In the genomic region with DNA sequence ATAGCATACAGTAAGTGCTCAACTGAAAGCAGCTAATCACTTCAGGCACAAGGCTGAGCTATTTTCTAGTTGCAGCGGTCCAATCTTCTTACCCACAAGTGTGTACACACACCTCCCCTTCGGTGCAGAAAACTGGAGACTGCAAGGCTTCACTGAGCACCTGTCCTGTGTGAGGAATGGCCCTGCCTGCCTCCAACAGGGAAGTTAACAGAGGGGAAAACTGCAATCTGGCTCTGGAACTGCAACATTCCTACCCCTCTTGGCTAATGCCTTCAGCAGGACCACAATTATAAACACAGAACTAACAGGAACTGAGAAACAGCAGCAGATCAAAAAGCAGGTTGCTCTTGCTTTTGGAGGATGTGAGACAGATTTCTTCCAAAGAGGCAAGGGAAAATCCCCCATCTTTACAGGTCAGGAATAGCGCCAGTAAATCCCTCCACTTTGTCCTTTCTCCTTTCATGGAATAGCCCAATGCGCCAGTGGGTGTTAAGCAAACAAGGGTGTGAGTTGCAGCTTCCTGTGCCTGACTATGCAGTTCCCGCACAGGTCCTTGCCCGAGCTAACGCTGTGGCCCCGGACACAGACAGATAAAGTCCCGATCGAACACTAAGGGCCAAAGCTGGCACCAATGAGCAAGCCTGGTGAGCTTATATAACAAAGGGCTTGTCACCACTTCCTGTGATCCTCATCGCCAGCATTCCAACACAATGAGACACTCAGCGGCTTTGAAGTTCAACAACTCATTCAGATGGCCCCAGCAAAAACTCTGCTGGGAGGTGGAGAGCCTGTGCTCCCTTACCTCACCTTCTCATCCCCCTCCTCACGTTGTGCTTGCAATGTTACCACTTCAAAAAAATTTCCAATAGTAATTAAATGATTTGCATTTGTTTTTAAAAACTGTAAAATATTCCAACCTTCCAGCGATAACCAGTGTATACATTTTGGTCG, we compare ENCODE assay signal across 1 cellular context.
TF ChIP-seq lines count a peak whose summit lies in the region.

No MANE protein-coding gene starts in this region.

TF ChIP-seq in HepG2, 621 proteins besides CTCF, POLR2A, EP300 and RAD21 (continued from another document and continues in another):
- TF ChIP-seq, protein P1, sequence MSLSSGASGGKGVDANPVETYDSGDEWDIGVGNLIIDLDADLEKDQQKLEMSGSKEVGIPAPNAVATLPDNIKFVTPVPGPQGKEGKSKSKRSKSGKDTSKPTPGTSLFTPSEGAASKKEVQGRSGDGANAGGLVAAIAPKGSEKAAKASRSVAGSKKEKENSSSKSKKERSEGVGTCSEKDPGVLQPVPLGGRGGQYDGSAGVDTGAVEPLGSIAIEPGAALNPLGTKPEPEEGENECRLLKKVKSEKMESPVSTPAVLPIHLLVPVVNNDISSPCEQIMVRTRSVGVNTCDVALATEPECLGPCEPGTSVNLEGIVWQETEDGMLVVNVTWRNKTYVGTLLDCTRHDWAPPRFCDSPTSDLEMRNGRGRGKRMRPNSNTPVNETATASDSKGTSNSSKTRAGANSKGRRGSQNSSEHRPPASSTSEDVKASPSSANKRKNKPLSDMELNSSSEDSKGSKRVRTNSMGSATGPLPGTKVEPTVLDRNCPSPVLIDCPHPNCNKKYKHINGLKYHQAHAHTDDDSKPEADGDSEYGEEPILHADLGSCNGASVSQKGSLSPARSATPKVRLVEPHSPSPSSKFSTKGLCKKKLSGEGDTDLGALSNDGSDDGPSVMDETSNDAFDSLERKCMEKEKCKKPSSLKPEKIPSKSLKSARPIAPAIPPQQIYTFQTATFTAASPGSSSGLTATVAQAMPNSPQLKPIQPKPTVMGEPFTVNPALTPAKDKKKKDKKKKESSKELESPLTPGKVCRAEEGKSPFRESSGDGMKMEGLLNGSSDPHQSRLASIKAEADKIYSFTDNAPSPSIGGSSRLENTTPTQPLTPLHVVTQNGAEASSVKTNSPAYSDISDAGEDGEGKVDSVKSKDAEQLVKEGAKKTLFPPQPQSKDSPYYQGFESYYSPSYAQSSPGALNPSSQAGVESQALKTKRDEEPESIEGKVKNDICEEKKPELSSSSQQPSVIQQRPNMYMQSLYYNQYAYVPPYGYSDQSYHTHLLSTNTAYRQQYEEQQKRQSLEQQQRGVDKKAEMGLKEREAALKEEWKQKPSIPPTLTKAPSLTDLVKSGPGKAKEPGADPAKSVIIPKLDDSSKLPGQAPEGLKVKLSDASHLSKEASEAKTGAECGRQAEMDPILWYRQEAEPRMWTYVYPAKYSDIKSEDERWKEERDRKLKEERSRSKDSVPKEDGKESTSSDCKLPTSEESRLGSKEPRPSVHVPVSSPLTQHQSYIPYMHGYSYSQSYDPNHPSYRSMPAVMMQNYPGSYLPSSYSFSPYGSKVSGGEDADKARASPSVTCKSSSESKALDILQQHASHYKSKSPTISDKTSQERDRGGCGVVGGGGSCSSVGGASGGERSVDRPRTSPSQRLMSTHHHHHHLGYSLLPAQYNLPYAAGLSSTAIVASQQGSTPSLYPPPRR (CRISPR knock-in tag; IDR thresholded peaks at IDR 0.05; ENCODE audit: borderline replicate concordance): peak; percentile 86
- TF ChIP-seq, protein P2, sequence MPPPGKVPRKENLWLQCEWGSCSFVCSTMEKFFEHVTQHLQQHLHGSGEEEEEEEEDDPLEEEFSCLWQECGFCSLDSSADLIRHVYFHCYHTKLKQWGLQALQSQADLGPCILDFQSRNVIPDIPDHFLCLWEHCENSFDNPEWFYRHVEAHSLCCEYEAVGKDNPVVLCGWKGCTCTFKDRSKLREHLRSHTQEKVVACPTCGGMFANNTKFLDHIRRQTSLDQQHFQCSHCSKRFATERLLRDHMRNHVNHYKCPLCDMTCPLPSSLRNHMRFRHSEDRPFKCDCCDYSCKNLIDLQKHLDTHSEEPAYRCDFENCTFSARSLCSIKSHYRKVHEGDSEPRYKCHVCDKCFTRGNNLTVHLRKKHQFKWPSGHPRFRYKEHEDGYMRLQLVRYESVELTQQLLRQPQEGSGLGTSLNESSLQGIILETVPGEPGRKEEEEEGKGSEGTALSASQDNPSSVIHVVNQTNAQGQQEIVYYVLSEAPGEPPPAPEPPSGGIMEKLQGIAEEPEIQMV (CRISPR knock-in tag; IDR thresholded peaks at IDR 0.05; ENCODE audit: low read depth): peak; percentile 92
- TF ChIP-seq, protein P3, sequence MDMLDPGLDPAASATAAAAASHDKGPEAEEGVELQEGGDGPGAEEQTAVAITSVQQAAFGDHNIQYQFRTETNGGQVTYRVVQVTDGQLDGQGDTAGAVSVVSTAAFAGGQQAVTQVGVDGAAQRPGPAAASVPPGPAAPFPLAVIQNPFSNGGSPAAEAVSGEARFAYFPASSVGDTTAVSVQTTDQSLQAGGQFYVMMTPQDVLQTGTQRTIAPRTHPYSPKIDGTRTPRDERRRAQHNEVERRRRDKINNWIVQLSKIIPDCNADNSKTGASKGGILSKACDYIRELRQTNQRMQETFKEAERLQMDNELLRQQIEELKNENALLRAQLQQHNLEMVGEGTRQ (IDR thresholded peaks at IDR 0.05; ENCODE audit: low read depth, low read length): no peak
- TF ChIP-seq, protein P3 (CRISPR knock-in tag; IDR thresholded peaks at IDR 0.05; ENCODE audit: borderline replicate concordance): 0 out of 2 replicates have a peak, but pooled peaks have one; percentile 42
- TF ChIP-seq MBNL3 (CRISPR knock-in tag; conservative IDR thresholded peaks at IDR 0.05): no peak
- TF ChIP-seq, protein P4, sequence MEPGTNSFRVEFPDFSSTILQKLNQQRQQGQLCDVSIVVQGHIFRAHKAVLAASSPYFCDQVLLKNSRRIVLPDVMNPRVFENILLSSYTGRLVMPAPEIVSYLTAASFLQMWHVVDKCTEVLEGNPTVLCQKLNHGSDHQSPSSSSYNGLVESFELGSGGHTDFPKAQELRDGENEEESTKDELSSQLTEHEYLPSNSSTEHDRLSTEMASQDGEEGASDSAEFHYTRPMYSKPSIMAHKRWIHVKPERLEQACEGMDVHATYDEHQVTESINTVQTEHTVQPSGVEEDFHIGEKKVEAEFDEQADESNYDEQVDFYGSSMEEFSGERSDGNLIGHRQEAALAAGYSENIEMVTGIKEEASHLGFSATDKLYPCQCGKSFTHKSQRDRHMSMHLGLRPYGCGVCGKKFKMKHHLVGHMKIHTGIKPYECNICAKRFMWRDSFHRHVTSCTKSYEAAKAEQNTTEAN (CRISPR knock-in tag; conservative IDR thresholded peaks at IDR 0.05): peak; percentile 98
- TF ChIP-seq, protein P5, sequence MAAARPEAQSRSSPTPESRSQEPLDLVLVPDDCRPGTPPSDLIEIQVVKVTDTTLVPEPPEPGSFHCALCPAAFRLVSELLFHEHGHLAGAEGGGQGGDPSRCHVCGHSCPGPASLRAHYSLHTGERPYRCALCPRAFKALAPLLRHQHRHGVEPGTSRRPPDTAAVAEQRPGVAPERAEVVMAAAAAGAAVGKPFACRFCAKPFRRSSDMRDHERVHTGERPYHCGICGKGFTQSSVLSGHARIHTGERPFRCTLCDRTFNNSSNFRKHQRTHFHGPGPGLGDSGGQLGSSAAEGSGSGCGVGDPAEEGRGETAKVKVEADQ (CRISPR knock-in tag; IDR thresholded peaks at IDR 0.05; ENCODE audit: borderline replicate concordance): peak; percentile 25; the same call in 1 of the 2 replicates
- TF ChIP-seq, protein P6, sequence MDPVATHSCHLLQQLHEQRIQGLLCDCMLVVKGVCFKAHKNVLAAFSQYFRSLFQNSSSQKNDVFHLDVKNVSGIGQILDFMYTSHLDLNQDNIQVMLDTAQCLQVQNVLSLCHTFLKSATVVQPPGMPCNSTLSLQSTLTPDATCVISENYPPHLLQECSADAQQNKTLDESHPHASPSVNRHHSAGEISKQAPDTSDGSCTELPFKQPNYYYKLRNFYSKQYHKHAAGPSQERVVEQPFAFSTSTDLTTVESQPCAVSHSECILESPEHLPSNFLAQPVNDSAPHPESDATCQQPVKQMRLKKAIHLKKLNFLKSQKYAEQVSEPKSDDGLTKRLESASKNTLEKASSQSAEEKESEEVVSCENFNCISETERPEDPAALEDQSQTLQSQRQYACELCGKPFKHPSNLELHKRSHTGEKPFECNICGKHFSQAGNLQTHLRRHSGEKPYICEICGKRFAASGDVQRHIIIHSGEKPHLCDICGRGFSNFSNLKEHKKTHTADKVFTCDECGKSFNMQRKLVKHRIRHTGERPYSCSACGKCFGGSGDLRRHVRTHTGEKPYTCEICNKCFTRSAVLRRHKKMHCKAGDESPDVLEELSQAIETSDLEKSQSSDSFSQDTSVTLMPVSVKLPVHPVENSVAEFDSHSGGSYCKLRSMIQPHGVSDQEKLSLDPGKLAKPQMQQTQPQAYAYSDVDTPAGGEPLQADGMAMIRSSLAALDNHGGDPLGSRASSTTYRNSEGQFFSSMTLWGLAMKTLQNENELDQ (CRISPR knock-in tag; IDR thresholded peaks at IDR 0.05; ENCODE audit: borderline replicate concordance): no peak
- TF ChIP-seq HNRNPH1 (optimal IDR thresholded peaks at IDR 0.05; ENCODE audit: low read depth, low read length): no peak
- TF ChIP-seq HMGXB3 (CRISPR knock-in tag; IDR thresholded peaks at IDR 0.05; ENCODE audit: borderline replicate concordance): 0 out of 2 replicates have a peak, but pooled peaks have one; percentile 70
- TF ChIP-seq ZNF124 (CRISPR knock-in tag; IDR thresholded peaks at IDR 0.05): peak; percentile 59; the same call in 1 of the 2 replicates
- TF ChIP-seq ZNF550 (CRISPR knock-in tag; IDR thresholded peaks at IDR 0.05; ENCODE audit: borderline replicate concordance): no peak
- peak; percentile 97 for TF ChIP-seq ZNF263 (CRISPR knock-in tag; IDR thresholded peaks at IDR 0.05)
- peak; percentile 99 for TF ChIP-seq FOSL2 (CRISPR knock-in tag; IDR thresholded peaks at IDR 0.05)
- TF ChIP-seq ZNF12 (CRISPR knock-in tag; IDR thresholded peaks at IDR 0.05): peak; percentile 91
- TF ChIP-seq NFE2L1 (CRISPR knock-in tag; IDR thresholded peaks at IDR 0.05; ENCODE audit: borderline replicate concordance): no peak
- no peak; the same call in 1 of the 2 replicates for TF ChIP-seq SIN3B (IDR thresholded peaks at IDR 0.05; ENCODE audit: low read length)
- peak; percentile 95 for TF ChIP-seq FOSL1 (CRISPR knock-in tag; IDR thresholded peaks at IDR 0.05; ENCODE audit: borderline replicate concordance)
- TF ChIP-seq ZFP37 (CRISPR knock-in tag; IDR thresholded peaks at IDR 0.05; ENCODE audit: borderline replicate concordance): peak; percentile 73; the same call in 1 of the 2 replicates
- no peak for TF ChIP-seq TBP (CRISPR knock-in tag; IDR thresholded peaks at IDR 0.05)
- TF ChIP-seq ZNF83 (CRISPR knock-in tag; IDR thresholded peaks at IDR 0.05; ENCODE audit: borderline replicate concordance): no peak
- TF ChIP-seq ZNF577 (CRISPR knock-in tag; IDR thresholded peaks at IDR 0.05; ENCODE audit: borderline replicate concordance, low read depth): no peak
- no peak for TF ChIP-seq MLLT10 (CRISPR knock-in tag; IDR thresholded peaks at IDR 0.05)
- TF ChIP-seq ARHGAP35 (CRISPR knock-in tag; IDR thresholded peaks at IDR 0.05; ENCODE audit: borderline replicate concordance): no peak; the same call in 1 of the 2 replicates
- no peak; the same call in 1 of the 2 replicates for TF ChIP-seq ZNF225 (CRISPR knock-in tag; IDR thresholded peaks at IDR 0.05)
- no peak for TF ChIP-seq NONO (IDR thresholded peaks at IDR 0.05)
- TF ChIP-seq NONO (CRISPR knock-in tag; conservative IDR thresholded peaks at IDR 0.05): peak; percentile 8; the same call in 1 of the 2 replicates
- TF ChIP-seq, protein P7, sequence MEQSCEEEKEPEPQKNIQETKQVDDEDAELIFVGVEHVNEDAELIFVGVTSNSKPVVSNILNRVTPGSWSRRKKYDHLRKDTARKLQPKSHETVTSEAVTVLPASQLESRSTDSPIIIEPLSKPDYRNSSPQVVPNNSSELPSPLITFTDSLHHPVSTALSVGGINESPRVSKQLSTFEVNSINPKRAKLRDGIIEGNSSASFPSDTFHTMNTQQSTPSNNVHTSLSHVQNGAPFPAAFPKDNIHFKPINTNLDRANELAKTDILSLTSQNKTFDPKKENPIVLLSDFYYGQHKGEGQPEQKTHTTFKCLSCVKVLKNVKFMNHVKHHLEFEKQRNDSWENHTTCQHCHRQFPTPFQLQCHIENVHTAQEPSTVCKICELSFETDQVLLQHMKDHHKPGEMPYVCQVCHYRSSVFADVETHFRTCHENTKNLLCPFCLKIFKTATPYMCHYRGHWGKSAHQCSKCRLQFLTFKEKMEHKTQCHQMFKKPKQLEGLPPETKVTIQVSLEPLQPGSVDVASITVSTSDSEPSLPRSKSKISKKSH (CRISPR knock-in tag; IDR thresholded peaks at IDR 0.05; ENCODE audit: borderline replicate concordance): peak; percentile 53; the same call in 1 of the 2 replicates
- TF ChIP-seq ZNF441 (CRISPR knock-in tag; IDR thresholded peaks at IDR 0.05; ENCODE audit: borderline replicate concordance): 0 out of 2 replicates have a peak, but pooled peaks have one; percentile 24
- TF ChIP-seq NR2F6 (IDR thresholded peaks at IDR 0.05): peak; percentile 74
- TF ChIP-seq NR2F6 (CRISPR knock-in tag; IDR thresholded peaks at IDR 0.05): peak; percentile 93
- TF ChIP-seq ZFYVE20 (CRISPR knock-in tag; IDR thresholded peaks at IDR 0.05; ENCODE audit: borderline replicate concordance, low read depth): no peak
